ENCODE assay signal across 1 cellular context in genomic region chr7:104926905-104927454, GRCh38.
TF ChIP-seq lines count a peak whose summit lies in the region.

No MANE protein-coding gene starts in this region.

TF ChIP-seq in HEK293, 187 proteins besides CTCF, POLR2A, EP300 and RAD21 (continued from another document):
- TF ChIP-seq ZBTB48 (tag by site-specific recombination; IDR thresholded peaks at IDR 0.05) (peak; percentile 58; the same call in 1 of the 2 replicates), ZNF239 (tag by site-specific recombination; IDR thresholded peaks at IDR 0.05) (no peak), ZFHX2 (tag by site-specific recombination; conservative IDR thresholded peaks at IDR 0.05) (peak; percentile 85), ZNF174 (tag by site-specific recombination; IDR thresholded peaks at IDR 0.05) (no peak), MZF1 (tag by site-specific recombination; IDR thresholded peaks at IDR 0.05; ENCODE audit: borderline replicate concordance) (no peak), ZNF404 (tag by site-specific recombination; IDR thresholded peaks at IDR 0.05) (no peak), ZBTB8A (tag by site-specific recombination; IDR thresholded peaks at IDR 0.05) (no peak), EGR2 (tag by site-specific recombination; IDR thresholded peaks at IDR 0.05; ENCODE audit: low read depth) (0 out of 2 replicates have a peak, but pooled peaks have one; percentile 44), INSM2 (tag by site-specific recombination; IDR thresholded peaks at IDR 0.05) (no peak)
- TF ChIP-seq, protein P1, sequence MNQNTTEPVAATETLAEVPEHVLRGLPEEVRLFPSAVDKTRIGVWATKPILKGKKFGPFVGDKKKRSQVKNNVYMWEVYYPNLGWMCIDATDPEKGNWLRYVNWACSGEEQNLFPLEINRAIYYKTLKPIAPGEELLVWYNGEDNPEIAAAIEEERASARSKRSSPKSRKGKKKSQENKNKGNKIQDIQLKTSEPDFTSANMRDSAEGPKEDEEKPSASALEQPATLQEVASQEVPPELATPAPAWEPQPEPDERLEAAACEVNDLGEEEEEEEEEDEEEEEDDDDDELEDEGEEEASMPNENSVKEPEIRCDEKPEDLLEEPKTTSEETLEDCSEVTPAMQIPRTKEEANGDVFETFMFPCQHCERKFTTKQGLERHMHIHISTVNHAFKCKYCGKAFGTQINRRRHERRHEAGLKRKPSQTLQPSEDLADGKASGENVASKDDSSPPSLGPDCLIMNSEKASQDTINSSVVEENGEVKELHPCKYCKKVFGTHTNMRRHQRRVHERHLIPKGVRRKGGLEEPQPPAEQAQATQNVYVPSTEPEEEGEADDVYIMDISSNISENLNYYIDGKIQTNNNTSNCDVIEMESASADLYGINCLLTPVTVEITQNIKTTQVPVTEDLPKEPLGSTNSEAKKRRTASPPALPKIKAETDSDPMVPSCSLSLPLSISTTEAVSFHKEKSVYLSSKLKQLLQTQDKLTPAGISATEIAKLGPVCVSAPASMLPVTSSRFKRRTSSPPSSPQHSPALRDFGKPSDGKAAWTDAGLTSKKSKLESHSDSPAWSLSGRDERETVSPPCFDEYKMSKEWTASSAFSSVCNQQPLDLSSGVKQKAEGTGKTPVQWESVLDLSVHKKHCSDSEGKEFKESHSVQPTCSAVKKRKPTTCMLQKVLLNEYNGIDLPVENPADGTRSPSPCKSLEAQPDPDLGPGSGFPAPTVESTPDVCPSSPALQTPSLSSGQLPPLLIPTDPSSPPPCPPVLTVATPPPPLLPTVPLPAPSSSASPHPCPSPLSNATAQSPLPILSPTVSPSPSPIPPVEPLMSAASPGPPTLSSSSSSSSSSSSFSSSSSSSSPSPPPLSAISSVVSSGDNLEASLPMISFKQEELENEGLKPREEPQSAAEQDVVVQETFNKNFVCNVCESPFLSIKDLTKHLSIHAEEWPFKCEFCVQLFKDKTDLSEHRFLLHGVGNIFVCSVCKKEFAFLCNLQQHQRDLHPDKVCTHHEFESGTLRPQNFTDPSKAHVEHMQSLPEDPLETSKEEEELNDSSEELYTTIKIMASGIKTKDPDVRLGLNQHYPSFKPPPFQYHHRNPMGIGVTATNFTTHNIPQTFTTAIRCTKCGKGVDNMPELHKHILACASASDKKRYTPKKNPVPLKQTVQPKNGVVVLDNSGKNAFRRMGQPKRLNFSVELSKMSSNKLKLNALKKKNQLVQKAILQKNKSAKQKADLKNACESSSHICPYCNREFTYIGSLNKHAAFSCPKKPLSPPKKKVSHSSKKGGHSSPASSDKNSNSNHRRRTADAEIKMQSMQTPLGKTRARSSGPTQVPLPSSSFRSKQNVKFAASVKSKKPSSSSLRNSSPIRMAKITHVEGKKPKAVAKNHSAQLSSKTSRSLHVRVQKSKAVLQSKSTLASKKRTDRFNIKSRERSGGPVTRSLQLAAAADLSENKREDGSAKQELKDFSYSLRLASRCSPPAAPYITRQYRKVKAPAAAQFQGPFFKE (tag by site-specific recombination; IDR thresholded peaks at IDR 0.05; ENCODE audit: borderline replicate concordance) = no peak
- TF ChIP-seq, protein P2, sequence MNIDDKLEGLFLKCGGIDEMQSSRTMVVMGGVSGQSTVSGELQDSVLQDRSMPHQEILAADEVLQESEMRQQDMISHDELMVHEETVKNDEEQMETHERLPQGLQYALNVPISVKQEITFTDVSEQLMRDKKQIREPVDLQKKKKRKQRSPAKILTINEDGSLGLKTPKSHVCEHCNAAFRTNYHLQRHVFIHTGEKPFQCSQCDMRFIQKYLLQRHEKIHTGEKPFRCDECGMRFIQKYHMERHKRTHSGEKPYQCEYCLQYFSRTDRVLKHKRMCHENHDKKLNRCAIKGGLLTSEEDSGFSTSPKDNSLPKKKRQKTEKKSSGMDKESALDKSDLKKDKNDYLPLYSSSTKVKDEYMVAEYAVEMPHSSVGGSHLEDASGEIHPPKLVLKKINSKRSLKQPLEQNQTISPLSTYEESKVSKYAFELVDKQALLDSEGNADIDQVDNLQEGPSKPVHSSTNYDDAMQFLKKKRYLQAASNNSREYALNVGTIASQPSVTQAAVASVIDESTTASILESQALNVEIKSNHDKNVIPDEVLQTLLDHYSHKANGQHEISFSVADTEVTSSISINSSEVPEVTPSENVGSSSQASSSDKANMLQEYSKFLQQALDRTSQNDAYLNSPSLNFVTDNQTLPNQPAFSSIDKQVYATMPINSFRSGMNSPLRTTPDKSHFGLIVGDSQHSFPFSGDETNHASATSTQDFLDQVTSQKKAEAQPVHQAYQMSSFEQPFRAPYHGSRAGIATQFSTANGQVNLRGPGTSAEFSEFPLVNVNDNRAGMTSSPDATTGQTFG (tag by site-specific recombination; IDR thresholded peaks at IDR 0.05; ENCODE audit: borderline replicate concordance) = no peak
